In genomic region chr11:12160231-12160630, GRCh38 we compare ENCODE assay signal across 1 cellular context.
TF ChIP-seq lines count a peak whose summit lies in the region.

No MANE protein-coding gene starts in this region.

TF ChIP-seq in HCT116, 20 proteins besides CTCF, POLR2A, EP300 and RAD21 (continued from another document):
- TF ChIP-seq ZBTB33 (IDR thresholded peaks at IDR 0.05; ENCODE audit: extremely low read depth, insufficient replicate concordance, low read length) (no peak), ZFX (IDR thresholded peaks at IDR 0.05) (no peak), EZH2phosphoT487 (IDR thresholded peaks at IDR 0.05; ENCODE audit: borderline replicate concordance) (no peak), CEBPB (IDR thresholded peaks at IDR 0.05; ENCODE audit: low read depth) (no peak), ATF3 (IDR thresholded peaks at IDR 0.05) (no peak), TCF7L2 (IDR thresholded peaks at IDR 0.05; ENCODE audit: borderline replicate concordance, extremely low read depth, insufficient read depth, insufficient read length) (no peak), JUND (IDR thresholded peaks at IDR 0.05) (no peak), SIN3A (IDR thresholded peaks at IDR 0.05; ENCODE audit: low read depth) (no peak)
